Comparison of ENCODE assay signal across 1 cellular context in the genomic region with DNA sequence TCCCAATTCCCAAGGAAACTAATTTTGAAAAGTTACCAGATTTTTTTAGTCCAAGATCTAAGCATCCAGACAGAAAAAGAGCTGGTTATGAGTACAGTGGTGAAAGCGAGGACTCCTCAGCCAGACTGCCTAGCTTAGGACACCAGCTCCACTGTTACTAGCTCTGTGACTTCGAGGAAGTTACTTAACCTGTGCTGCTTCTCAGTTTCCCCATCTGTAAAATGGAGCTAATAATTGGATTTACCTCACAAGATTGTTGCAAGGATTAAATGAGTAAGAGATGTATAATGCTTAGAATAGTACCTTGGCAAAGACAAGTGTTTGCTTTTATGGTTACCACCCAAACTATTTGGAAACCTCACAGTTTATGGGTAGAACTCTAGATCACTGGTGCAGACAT.
TF ChIP-seq lines count a peak whose summit lies in the region.

No MANE protein-coding gene starts in this region.

TF ChIP-seq in endothelial cell of umbilical vein, 7 proteins besides CTCF, POLR2A, EP300 and RAD21:
- no peak for TF ChIP-seq POLR2AphosphoS5 (IDR thresholded peaks at IDR 0.05; ENCODE audit: insufficient read depth, low read depth, low read length)
- TF ChIP-seq JUN (IDR thresholded peaks at IDR 0.05; ENCODE audit: borderline replicate concordance, insufficient read depth, insufficient read length, low read depth) = no peak
- no peak for TF ChIP-seq EZH2 (IDR thresholded peaks at IDR 0.05; ENCODE audit: borderline replicate concordance, low read depth, low read length, severe bottlenecking)
- TF ChIP-seq, protein P1, sequence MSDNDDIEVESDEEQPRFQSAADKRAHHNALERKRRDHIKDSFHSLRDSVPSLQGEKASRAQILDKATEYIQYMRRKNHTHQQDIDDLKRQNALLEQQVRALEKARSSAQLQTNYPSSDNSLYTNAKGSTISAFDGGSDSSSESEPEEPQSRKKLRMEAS (IDR thresholded peaks at IDR 0.05; ENCODE audit: insufficient read depth, insufficient read length) = no peak
- no peak for TF ChIP-seq GATA2 (IDR thresholded peaks at IDR 0.05; ENCODE audit: insufficient read depth, insufficient read length, low read depth, low read length)
- TF ChIP-seq FOS (IDR thresholded peaks at IDR 0.05; ENCODE audit: borderline replicate concordance, insufficient read depth, low read length) = no peak
- TF ChIP-seq MYC (IDR thresholded peaks at IDR 0.05; ENCODE audit: low read depth, low read length) = no peak
TF ChIP-seq in endothelial cell of umbilical vein: peak in this region for 0.
